In genomic region chr12:131896080-131896810, GRCh38 we compare ENCODE assay signal across 8 cellular contexts. TPM values are rescaled to one million over a fixed set of nuclear protein-coding genes. Genes with fewer than 3 reads are reported as not detected.
DNase-seq lines count a peak whose midpoint lies in the region; ATAC-seq and TF ChIP-seq lines count a peak whose summit lies in the region.

No MANE protein-coding gene starts in this region.

- peaks cover 8 to 16% of the 10 kb centered on the region in 2 donors for H3K4me1 ChIP-seq in duodenal mucosa (ENCODE audit: control insufficient read depth in 1 of 2, insufficient read depth in 2 of 2, low read length in 2 of 2)

- intact Hi-C loops in lower leg skin (cut with DNase I; ENCODE audit: low total_unique reads), result no loop called here

- peak; percentile 79 to 85 for DNase-seq in NCI-H2081 (lab: John Stamatoyannopoulos, UW)
- no peak for DNase-seq in NCI-H2081 treated with DMSO at 0.1 percent for 48 hours (lab: John Stamatoyannopoulos, UW)
- peak; percentile 45 for DNase-seq in NCI-H2227 treated with DMSO at 0.1 percent for 48 hours (lab: John Stamatoyannopoulos, UW)
- peak; percentile 75 to 78 for DNase-seq in activated CD4-positive, alpha-beta T cell treated with anti-CD3 and anti-CD28 coated beads, Interleukin-2, amount 50 U/mL, for 48 hours
- DNase-seq in lower leg skin (ENCODE audit: low spot score in 2 of 2), result peak; percentile 87 to 97
- peak; percentile 56 for DNase-seq in stimulated activated CD4-positive, alpha-beta T cell treated with anti-CD3 and anti-CD28 coated beads, Interleukin-2, amount 100 ng/mL, for 48 hours

- peak overlapping the region; percentile 94 for H3K27ac ChIP-seq in duodenal mucosa (ENCODE audit: low read depth, low read length)

- peaks cover 5 to 8% of the 10 kb centered on the region in 2 donors for H3K36me3 ChIP-seq in duodenal mucosa (ENCODE audit: control insufficient read depth in 1 of 2, insufficient read depth in 2 of 2, low read length in 2 of 2)

- 1 to 4% methylated on average over 6 to 18 of the region's 39 CpGs for WGBS in lower leg skin, 2 donors

- peak; percentile 42 for ATAC-seq in HG03039 (IDR thresholded peaks at IDR 0.05; ENCODE audit: unreplicated experiment)

- peak overlapping the region; percentile 74 to 87 for H3K9ac ChIP-seq in duodenal mucosa (ENCODE audit: low read depth in 1 of 2, low read length in 2 of 2)

- no peaks in the 10 kb centered on the region for H3K27me3 ChIP-seq in duodenal mucosa (ENCODE audit: control insufficient read depth in 1 of 2, insufficient read depth in 2 of 2, low read length in 2 of 2)

- no peak for TF ChIP-seq CTCF in lower leg skin (IDR thresholded peaks at IDR 0.05)

- H3K4me3 ChIP-seq in duodenal mucosa (ENCODE audit: low read depth in 1 of 2, low read length in 2 of 2), result peak overlapping the region; percentile 66 to 80
- H3K4me3 ChIP-seq in lower leg skin (ENCODE audit: low read depth, poor library complexity, severe bottlenecking), result peak overlapping the region; percentile 52

- peak in 1 of 2 donors; percentile 53 for TF ChIP-seq POLR2A in lower leg skin (IDR thresholded peaks at IDR 0.05)

- H3K9me3 ChIP-seq in duodenal mucosa (ENCODE audit: control insufficient read depth in 1 of 2, low read length in 2 of 2), result no peaks in the 10 kb centered on the region

RNA-seq across cellular contexts. Expression of gene ULK1, which starts 1.8 kb away (rescaled TPM):
- total RNA-seq in lower leg skin, result 100 to 1,000 TPM in 1 of 4 donors, 10 to 100 TPM in 3; 42.8 to 117 (median 46.1) TPM

RNA-seq across cellular contexts. Expression of gene PUS1, which starts 32.8 kb away (rescaled TPM):
- 10 to 100 TPM in 3 of 4 donors, 1 to 10 TPM in 1; 8.3 to 36.4 (median 19.0) TPM for total RNA-seq in lower leg skin

RNA-seq across cellular contexts. Expression of gene EP400, which starts 53.5 kb away (rescaled TPM):
- total RNA-seq in lower leg skin, result 10 to 100 TPM; 22.0 to 45.8 (median 24.6) TPM
